19 cellular contexts compared by ENCODE assay signal in the genomic region with DNA sequence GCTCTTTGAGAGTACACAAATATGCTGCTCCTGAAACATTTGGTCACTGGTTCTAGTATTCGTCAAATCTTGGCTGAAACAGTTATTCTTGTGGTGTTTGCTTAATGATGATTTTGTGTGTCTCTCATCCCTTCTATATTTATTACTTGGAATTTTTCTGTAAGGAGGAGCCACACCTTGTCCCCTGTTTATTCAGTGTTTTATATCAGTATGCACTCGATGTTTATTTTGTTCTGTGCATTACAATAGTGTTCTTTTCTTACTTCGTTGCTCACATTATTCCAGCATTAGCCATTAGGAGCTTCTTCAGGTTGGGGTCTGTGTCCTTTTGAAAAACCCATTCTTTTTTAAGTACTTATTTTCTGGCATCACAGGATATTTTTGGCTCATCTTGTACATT.
"Had no signal": no experiment of that assay in that cellular context is flagged by ENCODE, and none has a peak within 500 bp of the region (broad histone marks: within the 10 kb centered on the region; RNA-seq: fewer than 3 reads in every experiment).

No MANE protein-coding gene starts in this region.

- H3K9ac ChIP-seq: SK-N-SH had no signal

- H3K9me3 ChIP-seq: SK-N-SH had no signal

- DNase-seq: KBM-7, NCI-H1048, NCI-H1105, NCI-H1417, NCI-H1436 treated with DMSO at 0.1 percent for 48 hours, NCI-H1694, NCI-H1930, NCI-H2171, NCI-H226, NCI-H446, NCI-H510A, NCI-H524 treated with DMSO at 0.1 percent for 48 hours, NCI-H69, NCI-H774, SHP77, SK-N-SH, SW 1271 had no signal

- H3K4me2 ChIP-seq: SK-N-SH had no signal

- ATAC-seq: Panc1 had no signal

- H3K27ac ChIP-seq: RWPE1 had no signal

- H3K9me2 ChIP-seq: SK-N-SH had no signal
